10 cellular contexts compared by ENCODE assay signal in genomic region chr1:230085178-230085515, GRCh38. TPM values are rescaled to one million over a fixed set of nuclear protein-coding genes. Genes with fewer than 3 reads are reported as not detected.
A peak's percentile ranks its signal among the peaks of the same experiment; 100 is the strongest.
DNase-seq lines count a peak whose midpoint lies in the region; ATAC-seq and TF ChIP-seq lines count a peak whose summit lies in the region.
"Had no signal": no experiment of that assay in that cellular context is flagged by ENCODE, and none has a peak within 500 bp of the region (broad histone marks: within the 10 kb centered on the region; RNA-seq: fewer than 3 reads in every experiment).

No MANE protein-coding gene starts in this region.

- H3K4me2 ChIP-seq in PC-9 = peak overlapping the region; percentile 81

- no peak overlapping the region for H3K4me3 Mint-ChIP-seq in CD4-positive, alpha-beta T cell
- no peak overlapping the region for H3K4me3 Mint-ChIP-seq in osteocyte (ENCODE audit: unreplicated experiment)
- no peak overlapping the region for H3K4me3 Mint-ChIP-seq in activated CD4-positive, alpha-beta memory T cell treated with anti-CD3 and anti-CD28 coated beads for 36 hours
- H3K4me3 Mint-ChIP-seq: neural crest cell had no signal

- peaks cover 90% of the 10 kb centered on the region for H3K79me2 ChIP-seq in PC-9 (ENCODE audit: low read depth)

- peak overlapping the region; percentile 4; the same call in 1 of the 2 replicates for H3K4me3 ChIP-seq in PC-9
- H3K4me3 ChIP-seq in coronary artery = no peak overlapping the region

- no peak for TF ChIP-seq CTCF in CD4-positive, alpha-beta T cell (IDR thresholded peaks at IDR 0.05)
- no peak for TF ChIP-seq CTCF in PC-9 (conservative IDR thresholded peaks at IDR 0.05)
- TF ChIP-seq CTCF in coronary artery (IDR thresholded peaks at IDR 0.05) = no peak
- no peak for TF ChIP-seq CTCF in osteocyte (IDR thresholded peaks at IDR 0.05)

- no peak for DNase-seq in CD4-positive, alpha-beta T cell
- DNase-seq in PC-9 = peak; percentile 55 to 77
- DNase-seq in coronary artery (ENCODE audit: low spot score) = peak; percentile 62
- DNase-seq in osteocyte (ENCODE audit: extremely low spot score, unreplicated experiment) = peak; percentile 48
- DNase-seq in ACHN = no peak
- no peak for DNase-seq in activated CD4-positive, alpha-beta memory T cell treated with anti-CD3 and anti-CD28 coated beads for 36 hours
- DNase-seq: activated CD4-positive, alpha-beta T cell treated with anti-CD3 and anti-CD28 coated beads, Interleukin-2, amount 50 U/mL, for 1 hour had no signal

- no peak for ATAC-seq in CD4-positive, alpha-beta T cell (ENCODE audit: poor library complexity)
- no peak for ATAC-seq in GM21447 (IDR thresholded peaks at IDR 0.05; ENCODE audit: unreplicated experiment)
- no peak for ATAC-seq in HG03469 (IDR thresholded peaks at IDR 0.05; ENCODE audit: unreplicated experiment)

- no peaks in the 10 kb centered on the region for H3K9me2 ChIP-seq in PC-9 (ENCODE audit: insufficient read depth)

- H4K20me1 ChIP-seq in PC-9 (ENCODE audit: insufficient read depth) = no peaks in the 10 kb centered on the region; the same call in 1 of the 2 replicates

- no peaks in the 10 kb centered on the region for H3K36me3 ChIP-seq in PC-9 (ENCODE audit: low read depth)

- BruUV-seq in PC-9 (replicated peaks; lab: Mats Ljungman, UMichigan) = no TSS peak

- H3K9me3 Mint-ChIP-seq in CD4-positive, alpha-beta T cell = no peaks in the 10 kb centered on the region
- no peaks in the 10 kb centered on the region for H3K9me3 Mint-ChIP-seq in osteocyte (ENCODE audit: unreplicated experiment)
- H3K9me3 Mint-ChIP-seq in activated CD4-positive, alpha-beta memory T cell treated with anti-CD3 and anti-CD28 coated beads for 36 hours = peaks cover 13% of the 10 kb centered on the region

- H3K27me3 Mint-ChIP-seq in CD4-positive, alpha-beta T cell = no peaks in the 10 kb centered on the region
- H3K27me3 Mint-ChIP-seq in osteocyte (ENCODE audit: unreplicated experiment) = no peaks in the 10 kb centered on the region
- H3K27me3 Mint-ChIP-seq in activated CD4-positive, alpha-beta memory T cell treated with anti-CD3 and anti-CD28 coated beads for 36 hours = peaks cover 1% of the 10 kb centered on the region

- H3K27ac ChIP-seq in CD4-positive, alpha-beta T cell (ENCODE audit: low read depth, low read length) = no peak overlapping the region
- H3K27ac ChIP-seq in PC-9 (peak overlapping the region; percentile 85), coronary artery (peak overlapping the region; percentile 91 to 95)

- no peaks in the 10 kb centered on the region for H3K27me3 ChIP-seq in CD4-positive, alpha-beta T cell (ENCODE audit: control insufficient read depth, insufficient read depth, low read length)
- H3K27me3 ChIP-seq in PC-9 (ENCODE audit: insufficient read depth, low read depth) = no peaks in the 10 kb centered on the region

- peaks cover 50% of the 10 kb centered on the region for H3F3A ChIP-seq in PC-9 (ENCODE audit: insufficient read depth, low read depth)

- in situ Hi-C loops in ACHN (cut with HindIII; ENCODE audit: low pct_ligation_motif_present, low pct_unique_long_range_greater_than_20kb, low sequenced_read_pairs) = no loop called here

- POLR2A ChIA-PET in CD4-positive, alpha-beta T cell (lab: Charles Lee) = no interaction called here
- POLR2A ChIA-PET in PC-9 (lab: Charles Lee; ENCODE audit: unreplicated experiment) = interaction anchor here (1.1 kb wide), 1 partner anchor 147 kb away, joined by 3 read pairs; no protein-coding TSS in a partner anchor
- POLR2A ChIA-PET in activated CD4-positive, alpha-beta memory T cell treated with anti-CD3 and anti-CD28 coated beads for 36 hours (lab: Charles Lee) = interaction anchor here (1.0 to 3.3 kb wide), 4 partner anchors 9 to 24 kb away, joined by 3 to 27 read pairs (median 12); partner anchors contain the start of gene GALNT2

- H2AFZ ChIP-seq in PC-9 = no peak overlapping the region

- peaks cover 6% of the 10 kb centered on the region for H3K36me3 Mint-ChIP-seq in CD4-positive, alpha-beta T cell (ENCODE audit: low read depth)
- H3K36me3 Mint-ChIP-seq in osteocyte (ENCODE audit: unreplicated experiment) = peaks cover 3% of the 10 kb centered on the region
- peaks cover 23% of the 10 kb centered on the region for H3K36me3 Mint-ChIP-seq in activated CD4-positive, alpha-beta memory T cell treated with anti-CD3 and anti-CD28 coated beads for 36 hours

- H3K27ac Mint-ChIP-seq in CD4-positive, alpha-beta T cell = peak overlapping the region; percentile 50
- peak overlapping the region; percentile 98 for H3K27ac Mint-ChIP-seq in osteocyte (ENCODE audit: unreplicated experiment)
- H3K27ac Mint-ChIP-seq in activated CD4-positive, alpha-beta memory T cell treated with anti-CD3 and anti-CD28 coated beads for 36 hours = no peak overlapping the region

- peaks cover 57% of the 10 kb centered on the region for H3K4me1 ChIP-seq in PC-9 (replicated peaks; ENCODE audit: insufficient read depth)

- H3K9me3 ChIP-seq in CD4-positive, alpha-beta T cell (ENCODE audit: control insufficient read depth, low read length) = no peaks in the 10 kb centered on the region
- H3K9me3 ChIP-seq in PC-9 (ENCODE audit: insufficient read depth, low read depth) = no peaks in the 10 kb centered on the region

- CTCF ChIA-PET in CD4-positive, alpha-beta T cell (lab: Charles Lee) = no interaction called here
- CTCF ChIA-PET in PC-9 (lab: Charles Lee) = interaction anchor here (0.6 to 0.7 kb wide), 2 partner anchors 20 to 58 kb away, joined by 3 to 5 read pairs; no protein-coding TSS in a partner anchor
- CTCF ChIA-PET in activated CD4-positive, alpha-beta memory T cell treated with anti-CD3 and anti-CD28 coated beads for 36 hours (lab: Charles Lee) = interaction anchor here (1.3 to 1.9 kb wide), 2 partner anchors 9 to 19 kb away, joined by 4 to 9 read pairs; no protein-coding TSS in a partner anchor

- peaks cover 73% of the 10 kb centered on the region for H3K4me1 Mint-ChIP-seq in CD4-positive, alpha-beta T cell (ENCODE audit: low read depth)
- peaks cover 75% of the 10 kb centered on the region for H3K4me1 Mint-ChIP-seq in osteocyte (ENCODE audit: unreplicated experiment)
- peaks cover 59% of the 10 kb centered on the region for H3K4me1 Mint-ChIP-seq in activated CD4-positive, alpha-beta memory T cell treated with anti-CD3 and anti-CD28 coated beads for 36 hours (ENCODE audit: low read depth)

- intact Hi-C loops in CD4-positive, alpha-beta T cell (cut with DNase I, micrococcal nuclease) = no loop called here
- intact Hi-C loops in PC-9 (cut with micrococcal nuclease; ENCODE audit: unreplicated experiment) = loop anchor here (2.0 kb wide), 2 partner anchors 18 to 120 kb away; partner anchors contain the start of gene GALNT2
- intact Hi-C loops in activated CD4-positive, alpha-beta memory T cell treated with anti-CD3 and anti-CD28 coated beads for 36 hours (cut with micrococcal nuclease) = no loop called here

RNA-seq across cellular contexts. Expression of gene GALNT2, which starts 18.1 kb away (rescaled TPM):
- total RNA-seq in CD4-positive, alpha-beta T cell = 10 to 100 TPM; 11.0 to 11.4 TPM
- total RNA-seq in PC-9 (2021) = 104 and 121 TPM in 2 replicates
- total RNA-seq in osteocyte = 149 TPM in 2 replicates
- total RNA-seq in activated CD4-positive, alpha-beta memory T cell treated with anti-CD3 and anti-CD28 coated beads for 36 hours = 10 to 100 TPM; 49.5 to 51.0 TPM

Comparison
In these comparisons a context has a peak if more than half of its experiments do, and no peak if none do; other contexts are left out.
1. DNase-seq: peak in PC-9 (2 of 2), coronary artery (single experiment) and osteocyte (single experiment); none in CD4-positive, alpha-beta T cell (0 of 10), ACHN (single experiment) and activated CD4-positive, alpha-beta memory T cell treated with anti-CD3 and anti-CD28 coated beads for 36 hours (single experiment).